Comparison of ENCODE assay signal across 8 cellular contexts in genomic region chr2:177264209-177264538, GRCh38. TPM values are rescaled to one million over a fixed set of nuclear protein-coding genes. Genes with fewer than 3 reads are reported as not detected.
DNase-seq lines count a peak whose midpoint lies in the region; ATAC-seq and TF ChIP-seq lines count a peak whose summit lies in the region.

No MANE protein-coding gene starts in this region.

- H3K27me3 ChIP-seq in iPS-18a (ENCODE audit: control insufficient read depth, insufficient read depth, low read length), result no peaks in the 10 kb centered on the region
- no peaks in the 10 kb centered on the region for H3K27me3 ChIP-seq in spleen (replicated peaks in 1 of 7)

- H3K9ac ChIP-seq in iPS-18a (ENCODE audit: low read length), result peak overlapping the region; percentile 95

- TF ChIP-seq POLR2A in spleen (IDR thresholded peaks at IDR 0.05), result peak in 1 of 3 donors; percentile 4

- H3K27ac Mint-ChIP-seq in activated naive CD8-positive, alpha-beta T cell, result no peak overlapping the region

- no peaks in the 10 kb centered on the region for H3K9me3 ChIP-seq in iPS-18a (ENCODE audit: control insufficient read depth, low read depth, low read length)
- H3K9me3 ChIP-seq in spleen, result no peaks in the 10 kb centered on the region

- H3K36me3 ChIP-seq in iPS-18a (ENCODE audit: control insufficient read depth, low read depth, low read length), result no peaks in the 10 kb centered on the region
- H3K36me3 ChIP-seq in spleen, result peaks cover 0 to 6% (median 0%) of the 10 kb centered on the region in 6 donors

- TF ChIP-seq CTCF in AG04449 (IDR thresholded peaks at IDR 0.05; ENCODE audit: insufficient read depth, low read length, missing control alignments), result no peak
- peak in 1 of 11 experiments; percentile 6 for TF ChIP-seq CTCF in spleen (IDR thresholded peaks at IDR 0.05 in 8 of 11, conservative IDR thresholded peaks at IDR 0.05 in 3 of 11)

- H3K27ac ChIP-seq in iPS-18a (ENCODE audit: low read length) (no peak overlapping the region), spleen (peak overlapping the region; percentile 96 to 100 (median 100))

- H3K4me3 Mint-ChIP-seq in activated naive CD8-positive, alpha-beta T cell, result peak overlapping the region; percentile 32

- peak overlapping the region; percentile 76 for H3K4me3 ChIP-seq in AG04449 (ENCODE audit: low read depth, low read length)
- H3K4me3 ChIP-seq in iPS-18a (ENCODE audit: low read length), result peak overlapping the region; percentile 89
- H3K4me3 ChIP-seq in spleen, result peak overlapping the region; percentile 62 to 95 (median 84)

- H3K9me3 Mint-ChIP-seq in activated naive CD8-positive, alpha-beta T cell (ENCODE audit: low read depth), result no peaks in the 10 kb centered on the region

- no peak for DNase-seq in AG04449 (ENCODE audit: low read depth, low spot score)
- peak; percentile 93 for DNase-seq in spleen
- DNase-seq in Kasumi-1 (lab: John Stamatoyannopoulos, UW), result no peak
- DNase-seq in NCI-H187 treated with DMSO at 0.1 percent for 48 hours (lab: John Stamatoyannopoulos, UW), result no peak

- CTCF ChIA-PET in AG04449 (lab: Yijun Ruan, JAX), result interaction anchor here (0.7 to 8.4 kb wide), 30 partner anchors 8 to 226 kb away, joined by 3 to 70 read pairs (median 4); no protein-coding TSS in a partner anchor

- 0 to 1% (median 1%) methylated on average over 20 to 39 of the region's 39 CpGs for WGBS in spleen, 5 donors

- POLR2A ChIA-PET in AG04449 (lab: Yijun Ruan, JAX), result interaction anchor here (0.6 to 2.9 kb wide), 13 partner anchors 9 to 429 kb away, joined by 3 to 20 read pairs (median 5); partner anchors contain the start of genes AGPS and HNRNPA3

- no peaks in the 10 kb centered on the region for H3K27me3 Mint-ChIP-seq in activated naive CD8-positive, alpha-beta T cell

- H3K4me1 ChIP-seq in iPS-18a (ENCODE audit: control insufficient read depth, low read depth, low read length) (peaks cover 17% of the 10 kb centered on the region), spleen (peaks cover 31 to 59% (median 49%) of the 10 kb centered on the region in 6 donors)

- peak; percentile 8 for ATAC-seq in GM18858 (IDR thresholded peaks at IDR 0.05; ENCODE audit: unreplicated experiment)
- peak; percentile 8 for ATAC-seq in HG03139 (IDR thresholded peaks at IDR 0.05; ENCODE audit: unreplicated experiment)

- peaks cover 6% of the 10 kb centered on the region for H3K36me3 Mint-ChIP-seq in activated naive CD8-positive, alpha-beta T cell

- intact Hi-C loops in spleen (cut with DNase I; ENCODE audit: low total_unique reads), result loop anchor here (5.0 to 10.0 kb wide), 2 partner anchors 52 to 99 kb away; partner anchors contain the start of gene HNRNPA3

- peaks cover 53% of the 10 kb centered on the region for H3K4me1 Mint-ChIP-seq in activated naive CD8-positive, alpha-beta T cell (ENCODE audit: low read depth)

RNA-seq across cellular contexts. Expression of gene NFE2L2, which starts 0.4 kb away (rescaled TPM):
- 100 to 1,000 TPM in 6 of 7 donors, 10 to 100 TPM in 1; 87.0 to 148 (median 107) TPM for total RNA-seq in spleen
- 10 to 100 TPM; 25.9 to 50.4 (median 27.0) TPM for polyA plus RNA-seq in spleen

RNA-seq across cellular contexts. Expression of gene HNRNPA3, which starts 51.6 kb away (rescaled TPM):
- 100 to 1,000 TPM in 5 of 7 donors, 10 to 100 TPM in 2; 79.8 to 213 (median 157) TPM for total RNA-seq in spleen
- 100 to 1,000 TPM; 144 to 179 (median 159) TPM for polyA plus RNA-seq in spleen
